1 cellular context compared by ENCODE assay signal in genomic region chr17:27294689-27295630, GRCh38.
A peak's percentile ranks its signal among the peaks of the same experiment; 100 is the strongest.
TF ChIP-seq lines count a peak whose summit lies in the region.

No MANE protein-coding gene starts in this region.

TF ChIP-seq in K562, 482 proteins besides CTCF, POLR2A, EP300 and RAD21 (continued from another document and continues in another):
- TF ChIP-seq CHD7 (IDR thresholded peaks at IDR 0.05; ENCODE audit: low read depth, low read length) (no peak), POLR2AphosphoS2 (IDR thresholded peaks at IDR 0.05; ENCODE audit: low read length) (peak; percentile 25; the same call in 1 of the 2 replicates), EZH2 (IDR thresholded peaks at IDR 0.05; ENCODE audit: borderline replicate concordance, low read depth, low read length) (no peak), TAF15 (IDR thresholded peaks at IDR 0.05; ENCODE audit: low read depth, low read length) (no peak), ATF7 (IDR thresholded peaks at IDR 0.05) (no peak), TBL1XR1 (IDR thresholded peaks at IDR 0.05; ENCODE audit: low read length in 2 of 2) (peak in 1 of 2 experiments; percentile 1; a peak in 1 of 4 replicates), SOX6 (IDR thresholded peaks at IDR 0.05) (0 out of 2 replicates have a peak, but pooled peaks have one; percentile 7), NEUROD1 (IDR thresholded peaks at IDR 0.05; ENCODE audit: borderline replicate concordance, low read depth, low read length, partially characterized antibody) (no peak), ETS1 (conservative IDR thresholded peaks at IDR 0.05; ENCODE audit: control insufficient read depth, low read depth, low read length) (no peak), SMARCE1 (IDR thresholded peaks at IDR 0.05) (no peak; the same call in 1 of the 2 replicates), HDAC6 (IDR thresholded peaks at IDR 0.05; ENCODE audit: low read depth, low read length) (no peak), KLF1 (tag; IDR thresholded peaks at IDR 0.05) (no peak), CHD4 (IDR thresholded peaks at IDR 0.05; ENCODE audit: insufficient read depth, insufficient replicate concordance, low read depth, low read length, poor library complexity, severe bottlenecking) (no peak), KLF6 (CRISPR knock-in tag; IDR thresholded peaks at IDR 0.05; ENCODE audit: borderline replicate concordance) (no peak), ZNF318 (IDR thresholded peaks at IDR 0.05; ENCODE audit: borderline replicate concordance in 1 of 2, low read depth in 1 of 2) (no peak), SAP30 (IDR thresholded peaks at IDR 0.05; ENCODE audit: borderline replicate concordance, insufficient read depth, low read depth, low read length, poor library complexity, severe bottlenecking) (no peak), PKNOX1 (IDR thresholded peaks at IDR 0.05) (peak; percentile 88), ZNF785 (CRISPR knock-in tag; IDR thresholded peaks at IDR 0.05) (no peak), PREB (CRISPR knock-in tag; IDR thresholded peaks at IDR 0.05) (no peak), U2AF1 (optimal IDR thresholded peaks at IDR 0.05; ENCODE audit: low read depth, low read length) (no peak), SRSF1 (IDR thresholded peaks at IDR 0.05; ENCODE audit: low read depth, low read length) (no peak), ZNF384 (IDR thresholded peaks at IDR 0.05; ENCODE audit: low read depth, low read length) (no peak), CREBBP (IDR thresholded peaks at IDR 0.05; ENCODE audit: low read depth, low read length) (no peak), USF2 (CRISPR knock-in tag; IDR thresholded peaks at IDR 0.05) (no peak), ZNF707 (CRISPR knock-in tag; conservative IDR thresholded peaks at IDR 0.05) (no peak), MYBL2 (IDR thresholded peaks at IDR 0.05; ENCODE audit: low read depth) (no peak; the same call in 1 of the 2 replicates), MYBL2 (CRISPR knock-in tag; IDR thresholded peaks at IDR 0.05; ENCODE audit: borderline replicate concordance) (no peak), SPI1 (IDR thresholded peaks at IDR 0.05; ENCODE audit: borderline replicate concordance, low read depth, low read length) (0 out of 2 replicates have a peak, but pooled peaks have one; percentile 51), CGGBP1 (CRISPR knock-in tag; IDR thresholded peaks at IDR 0.05) (peak; percentile 66; the same call in 1 of the 2 replicates), KAT7 (CRISPR knock-in tag; IDR thresholded peaks at IDR 0.05; ENCODE audit: borderline replicate concordance) (0 out of 2 replicates have a peak, but pooled peaks have one; percentile 72), ZNF140 (CRISPR knock-in tag; IDR thresholded peaks at IDR 0.05) (no peak), HDAC1 (IDR thresholded peaks at IDR 0.05) (no peak), SIN3A (IDR thresholded peaks at IDR 0.05; ENCODE audit: borderline replicate concordance in 2 of 2, control insufficient read depth in 1 of 2, low read depth in 2 of 2, low read length in 2 of 2) (peak in 1 of 2 experiments; percentile 78; a peak in 2 of 4 replicates)
